1 cellular context compared by ENCODE assay signal in genomic region chr20:50009521-50010454, GRCh38.
A peak's percentile ranks its signal among the peaks of the same experiment; 100 is the strongest.
TF ChIP-seq lines count a peak whose summit lies in the region.

No MANE protein-coding gene starts in this region.

TF ChIP-seq in H1, 55 proteins besides CTCF, POLR2A, EP300 and RAD21:
- no peak for TF ChIP-seq USF2 (IDR thresholded peaks at IDR 0.05; ENCODE audit: low read length)
- 0 out of 2 replicates have a peak, but pooled peaks have one; percentile 6 for TF ChIP-seq TEAD4 (IDR thresholded peaks at IDR 0.05; ENCODE audit: low read depth, low read length)
- peak; percentile 12; the same call in 1 of the 2 replicates for TF ChIP-seq SUZ12 (IDR thresholded peaks at IDR 0.05; ENCODE audit: low read length)
- no peak for TF ChIP-seq TAF7 (optimal IDR thresholded peaks at IDR 0.05; ENCODE audit: borderline replicate concordance, low read depth, low read length)
- TF ChIP-seq ZNF274 (IDR thresholded peaks at IDR 0.05; ENCODE audit: borderline replicate concordance, extremely low read depth, low read length), result no peak
- TF ChIP-seq SP1 (IDR thresholded peaks at IDR 0.05; ENCODE audit: low read depth, low read length), result no peak
- TF ChIP-seq CBX5 (IDR thresholded peaks at IDR 0.05; ENCODE audit: low read depth, low read length), result no peak
- no peak for TF ChIP-seq POU5F1 (IDR thresholded peaks at IDR 0.05; ENCODE audit: low read depth, low read length)
- no peak for TF ChIP-seq SRF (IDR thresholded peaks at IDR 0.05; ENCODE audit: low read depth, low read length)
- no peak for TF ChIP-seq SP4 (IDR thresholded peaks at IDR 0.05; ENCODE audit: low read length)
- no peak for TF ChIP-seq YY1 (IDR thresholded peaks at IDR 0.05; ENCODE audit: low read depth, low read length)
- TF ChIP-seq MAFK (IDR thresholded peaks at IDR 0.05; ENCODE audit: low read depth, low read length), result no peak
- TF ChIP-seq ATF3 (IDR thresholded peaks at IDR 0.05; ENCODE audit: insufficient read depth, low read depth, low read length), result no peak
- peak; percentile 59; the same call in 1 of the 2 replicates for TF ChIP-seq EGR1 (IDR thresholded peaks at IDR 0.05; ENCODE audit: borderline replicate concordance, low read depth, low read length)
- TF ChIP-seq SAP30 (IDR thresholded peaks at IDR 0.05; ENCODE audit: insufficient read depth, insufficient replicate concordance, low read length), result no peak
- TF ChIP-seq CHD7 (IDR thresholded peaks at IDR 0.05; ENCODE audit: insufficient replicate concordance, low read length), result no peak
- no peak for TF ChIP-seq HDAC2 (IDR thresholded peaks at IDR 0.05; ENCODE audit: borderline replicate concordance in 1 of 2, low read depth in 2 of 2, low read length in 2 of 2)
- TF ChIP-seq KDM4A (IDR thresholded peaks at IDR 0.05; ENCODE audit: low read depth, low read length, severe bottlenecking), result no peak
- TF ChIP-seq GABPA (IDR thresholded peaks at IDR 0.05; ENCODE audit: borderline replicate concordance, insufficient read depth, low read length), result no peak; the same call in 1 of the 2 replicates
- TF ChIP-seq PHF8 (conservative IDR thresholded peaks at IDR 0.05; ENCODE audit: low read depth, low read length), result no peak
- no peak for TF ChIP-seq SIN3A (conservative IDR thresholded peaks at IDR 0.05 in 1 of 2, IDR thresholded peaks at IDR 0.05 in 1 of 2; ENCODE audit: low read depth in 1 of 2, low read length in 2 of 2)
- TF ChIP-seq POLR2AphosphoS5 (IDR thresholded peaks at IDR 0.05; ENCODE audit: low read depth, low read length), result no peak
- TF ChIP-seq TCF12 (IDR thresholded peaks at IDR 0.05; ENCODE audit: low read depth, low read length), result no peak
- TF ChIP-seq BCL11A (IDR thresholded peaks at IDR 0.05; ENCODE audit: low read depth in 2 of 2, low read length in 2 of 2), result no peak
